ENCODE assay signal across 1 cellular context in the genomic region with DNA sequence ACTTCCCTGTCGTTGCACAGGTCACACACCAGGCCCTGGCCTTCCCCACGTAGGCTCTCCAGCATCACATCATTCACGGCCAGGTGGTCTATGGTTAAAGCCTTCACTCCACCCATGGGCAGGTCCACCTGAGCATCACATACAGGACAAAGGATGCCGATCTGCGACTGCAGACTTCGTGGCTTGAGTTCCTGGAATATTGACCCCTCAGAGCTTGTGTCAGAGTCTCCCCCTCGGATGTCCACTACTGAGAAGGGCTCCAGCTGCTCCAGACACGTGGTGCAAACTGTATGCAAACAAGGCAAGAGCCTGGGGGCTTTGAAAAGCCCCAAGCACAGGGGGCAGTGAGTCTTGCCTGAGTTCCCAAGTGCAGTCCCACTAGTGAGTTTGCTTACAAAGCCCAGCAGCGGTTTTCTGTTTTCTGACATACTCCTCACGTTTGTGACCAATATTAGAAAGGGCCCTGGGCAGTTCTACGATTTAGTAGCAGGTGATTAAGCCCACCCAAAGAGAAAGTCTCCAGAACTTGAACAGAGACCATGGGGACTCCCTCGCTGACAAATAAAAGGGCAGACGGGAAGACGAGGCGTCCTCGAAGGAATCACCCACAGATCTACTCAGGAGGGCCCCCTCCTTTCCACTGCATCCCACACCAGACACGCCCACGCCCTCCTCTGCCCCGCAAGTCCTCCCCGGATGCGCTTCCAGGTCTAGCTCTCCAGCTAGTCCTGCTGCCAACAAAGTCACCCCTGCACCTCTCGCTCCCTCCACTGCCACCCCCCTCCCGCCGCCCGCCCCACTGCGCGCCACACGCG.
TF ChIP-seq lines count a peak whose summit lies in the region.

No MANE protein-coding gene starts in this region.

TF ChIP-seq in GM12878, 131 proteins besides CTCF, POLR2A, EP300 and RAD21:
- TF ChIP-seq ETV6 (conservative IDR thresholded peaks at IDR 0.05 in 1 of 2, IDR thresholded peaks at IDR 0.05 in 1 of 2; ENCODE audit: borderline replicate concordance in 1 of 2, low read depth in 1 of 2) (no peak), BACH1 (IDR thresholded peaks at IDR 0.05; ENCODE audit: borderline replicate concordance) (no peak), ZBED1 (IDR thresholded peaks at IDR 0.05; ENCODE audit: borderline replicate concordance) (no peak), CHD4 (IDR thresholded peaks at IDR 0.05) (no peak), KDM1A (IDR thresholded peaks at IDR 0.05; ENCODE audit: borderline replicate concordance) (no peak), SP1 (IDR thresholded peaks at IDR 0.05; ENCODE audit: low read depth, low read length) (no peak)
